In the genomic region with DNA sequence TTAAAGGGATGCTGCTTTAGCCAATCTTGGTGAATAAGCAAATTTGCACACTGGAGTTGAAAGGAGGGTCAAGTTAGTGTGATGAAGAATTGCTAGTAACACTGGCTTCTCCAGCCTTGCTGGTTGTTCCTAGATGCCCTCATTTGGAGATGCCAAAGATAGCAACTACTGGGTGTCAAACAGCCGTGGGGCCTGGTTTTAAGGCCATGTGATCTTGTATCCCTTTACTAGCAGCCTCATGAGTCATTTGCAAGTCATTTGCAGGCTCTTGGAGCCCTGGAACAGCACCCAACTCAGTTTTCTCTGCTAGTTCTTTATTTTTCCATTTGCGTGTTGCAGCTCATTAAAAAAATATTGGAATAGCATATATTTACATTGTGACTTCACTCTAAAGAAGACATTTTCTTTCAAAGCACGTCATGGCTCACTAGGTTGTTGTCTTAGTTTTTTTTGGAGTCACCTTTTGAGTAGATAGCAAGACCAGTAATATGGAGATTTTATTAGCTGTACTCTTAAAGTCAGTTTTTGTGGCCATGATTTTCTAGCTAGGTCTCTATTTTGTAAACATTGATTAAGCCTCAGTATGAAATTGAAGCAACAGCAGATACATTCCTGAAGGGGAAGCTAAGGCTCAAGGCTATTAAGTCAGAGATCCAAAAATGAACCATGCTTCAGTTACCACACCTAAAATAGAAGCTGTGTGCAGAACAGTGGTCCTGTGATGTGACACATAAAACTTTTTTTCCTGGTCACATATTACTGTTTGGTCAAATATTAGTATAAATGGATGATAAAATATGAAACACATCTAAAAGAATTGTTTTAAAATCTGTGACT, we compare ENCODE assay signal across 11 cellular contexts. TPM values are rescaled to one million over a fixed set of nuclear protein-coding genes. Genes with fewer than 3 reads are reported as not detected.
A peak's percentile ranks its signal among the peaks of the same experiment; 100 is the strongest.
DNase-seq lines count a peak whose midpoint lies in the region; ATAC-seq, FAIRE-seq and TF ChIP-seq lines count a peak whose summit lies in the region.
"Had no signal": no experiment of that assay in that cellular context is flagged by ENCODE, and none has a peak within 500 bp of the region (broad histone marks: within the 10 kb centered on the region; RNA-seq: fewer than 3 reads in every experiment).

No MANE protein-coding gene starts in this region.

- peaks cover 45% of the 10 kb centered on the region for H3K4me1 ChIP-seq in adipocyte (ENCODE audit: control insufficient read depth, insufficient read depth, low read length)
- no peaks in the 10 kb centered on the region for H3K4me1 ChIP-seq in OCI-LY7 (ENCODE audit: insufficient read depth, low read length, poor library complexity, severe bottlenecking)
- no peaks in the 10 kb centered on the region for H3K4me1 ChIP-seq in small intestine (ENCODE audit: control insufficient read depth in 2 of 2, insufficient read depth in 1 of 2, low read depth in 1 of 2, low read length in 1 of 2)
- H3K4me1 ChIP-seq: right lobe of liver had no signal

- H3K36me3 ChIP-seq in adipocyte (ENCODE audit: control insufficient read depth, insufficient read depth, low read length, severe bottlenecking) (peaks cover 16% of the 10 kb centered on the region), OCI-LY7 (ENCODE audit: insufficient read depth, low read length) (peaks cover 21% of the 10 kb centered on the region; the same call in 1 of the 2 replicates), small intestine (ENCODE audit: control insufficient read depth in 2 of 2, insufficient read depth in 2 of 2, low read length in 2 of 2) (peaks cover 0 to 2% of the 10 kb centered on the region in 2 donors)

- POLR2A ChIA-PET in OCI-LY7 (lab: Charles Lee): interaction anchor here (0.6 to 1.8 kb wide), 4 partner anchors 14 to 971 kb away, joined by 3 to 6 read pairs (median 4); no protein-coding TSS in a partner anchor

- H3K79me2 ChIP-seq in OCI-LY7 (ENCODE audit: insufficient read depth, low read depth, low read length): no peaks in the 10 kb centered on the region

- WGBS in small intestine, 3 donors: 60 to 70% (median 69%) methylated on average over 3 of the region's 3 CpGs

- DNase-seq in HFF-Myc (ENCODE audit: extremely low read depth, low read depth) (peak; percentile 52), adipocyte (ENCODE audit: low read depth) (peak; percentile 87), left ventricle myocardium superior (peak; percentile 33), superior temporal gyrus (ENCODE audit: extremely low spot score) (peak; percentile 34), T-helper 9 cell (no peak), OCI-LY7 (ENCODE audit: low spot score) (no peak), small intestine (no peak)
- no peak for DNase-seq in stimulated activated naive CD4-positive, alpha-beta T cell treated with Interleukin-2 at 50 U/mL for 16 hours (lab: John Stamatoyannopoulos, UW)
- DNase-seq: activated naive CD8-positive, alpha-beta T cell treated with anti-CD3 and anti-CD28 coated beads, Interleukin-2, amount 10 ng/mL, durations not matched to agents 7 days and 5 days; NCI-H69; right lobe of liver had no signal

- TF ChIP-seq CTCF in HFF-Myc (IDR thresholded peaks at IDR 0.05; ENCODE audit: low read depth, low read length, missing control alignments) (no peak), OCI-LY7 (conservative IDR thresholded peaks at IDR 0.05; ENCODE audit: low read length) (no peak)

- H3K4me3 ChIP-seq in HFF-Myc (replicated peaks; ENCODE audit: low read depth, low read length) (no peak overlapping the region), adipocyte (ENCODE audit: low read length) (peak overlapping the region; percentile 55), OCI-LY7 (ENCODE audit: low read depth, low read length, poor library complexity, severe bottlenecking) (no peak overlapping the region), small intestine (ENCODE audit: low read depth in 1 of 2, low read length in 2 of 2) (no peak overlapping the region)
- H3K4me3 ChIP-seq: right lobe of liver had no signal

- CTCF ChIA-PET in OCI-LY7 (lab: Charles Lee; ENCODE audit: unreplicated experiment): no interaction called here

- no peak for FAIRE-seq in small intestine (lab: Jason Lieb, UNC)

- H2AFZ ChIP-seq in OCI-LY7 (ENCODE audit: low read length): no peak overlapping the region

- H3K27ac ChIP-seq in OCI-LY7 (ENCODE audit: low read depth, low read length, poor library complexity, severe bottlenecking): no peak overlapping the region
- no peak overlapping the region for H3K27ac ChIP-seq in small intestine (ENCODE audit: low read depth in 1 of 2, low read length in 1 of 2)
- H3K27ac ChIP-seq: right lobe of liver had no signal

- H4K20me1 ChIP-seq in OCI-LY7 (ENCODE audit: insufficient read depth, low read length): no peaks in the 10 kb centered on the region

- intact Hi-C loops in left ventricle myocardium superior (cut with micrococcal nuclease): loop anchor here (2.0 kb wide), 1 partner anchor 29 kb away; no protein-coding TSS in a partner anchor
- intact Hi-C loops in OCI-LY7 (cut with micrococcal nuclease; ENCODE audit: unreplicated experiment): no loop called here

- no TSS peak for BruUV-seq in OCI-LY7 (replicated peaks; lab: Mats Ljungman, UMichigan)

- ATAC-seq in left ventricle myocardium superior: peak; percentile 86

- peak overlapping the region; percentile 77 for H3K9ac ChIP-seq in adipocyte (ENCODE audit: low read length)

- H3K4me2 ChIP-seq in OCI-LY7 (ENCODE audit: low read length): no peak overlapping the region

- H3K9me2 ChIP-seq in OCI-LY7 (ENCODE audit: insufficient read depth, low read length): no peaks in the 10 kb centered on the region

- H3K27me3 ChIP-seq in adipocyte (replicated peaks; ENCODE audit: control insufficient read depth, insufficient read depth, low read length) (no peaks in the 10 kb centered on the region), small intestine (ENCODE audit: control insufficient read depth in 2 of 2, insufficient read depth in 2 of 2, low read length in 2 of 2) (no peaks in the 10 kb centered on the region)
- H3K27me3 ChIP-seq: right lobe of liver had no signal

- H3K9me3 ChIP-seq in adipocyte (ENCODE audit: control insufficient read depth, low read length) (no peaks in the 10 kb centered on the region), OCI-LY7 (ENCODE audit: low read length) (no peaks in the 10 kb centered on the region), small intestine (ENCODE audit: control insufficient read depth, low read depth) (no peaks in the 10 kb centered on the region)
- H3K9me3 ChIP-seq: right lobe of liver had no signal

RNA-seq across cellular contexts. Expression of a gene that starts 1.3 kb away (rescaled TPM):
- total RNA-seq in left ventricle myocardium superior (1.4 TPM), OCI-LY7 (2022) (1.5 and 1.9 TPM in 2 replicates)
- total RNA-seq in OCI-LY7 (2014; rRNA removed; shearing (Covaris generic)): 0.31 and 0.32 TPM in 2 replicates
- polyA plus RNA-seq in small intestine: 10 to 100 TPM in 1 of 3 donors, 1 to 10 TPM in 2; 1.7 to 38.2 (median 6.2) TPM

RNA-seq across cellular contexts. Expression of a gene that starts 31.8 kb away (rescaled TPM):
- total RNA-seq in left ventricle myocardium superior (20.6 TPM), OCI-LY7 (2022) (65.6 and 82.2 TPM in 2 replicates)
- total RNA-seq in OCI-LY7 (2014; rRNA removed; shearing (Covaris generic)): 49.1 and 54.9 TPM in 2 replicates
- polyA plus RNA-seq in small intestine: 10 to 100 TPM; 41.9 to 58.4 (median 49.0) TPM

Comparison
In these comparisons a context has a peak if more than half of its experiments do, and no peak if none do; other contexts are left out.
1. DNase-seq: peak in HFF-Myc (single experiment), adipocyte (single experiment), left ventricle myocardium superior (single experiment) and superior temporal gyrus (single experiment); none in T-helper 9 cell (single experiment), OCI-LY7 (single experiment), stimulated activated naive CD4-positive, alpha-beta T cell treated with Interleukin-2 at 50 U/mL for 16 hours (single experiment) and small intestine (single experiment).